In the genomic region with DNA sequence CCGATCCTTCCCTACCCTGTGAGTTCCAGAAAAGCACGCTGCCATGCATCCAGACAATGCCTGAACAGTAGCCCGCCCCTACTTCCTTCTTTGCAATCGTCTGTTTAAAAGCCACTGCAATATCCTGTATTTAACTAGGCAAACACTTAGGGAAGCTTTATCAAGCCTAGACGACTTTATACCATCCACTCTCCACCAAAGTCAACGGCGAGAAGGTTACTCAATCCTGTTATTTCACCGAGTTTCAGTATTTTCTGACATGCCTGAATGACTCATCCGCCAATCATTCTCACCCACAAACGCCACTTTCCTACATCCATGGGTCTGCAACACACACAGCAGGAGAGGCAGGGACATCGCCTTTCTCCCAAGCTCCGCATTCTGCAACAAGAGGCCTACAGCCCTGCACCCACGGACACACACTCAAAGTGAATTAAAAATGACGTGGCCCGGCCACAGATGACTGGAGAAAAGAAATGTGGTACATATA, we compare ENCODE assay signal across 9 cellular contexts. TPM values are rescaled to one million over a fixed set of nuclear protein-coding genes. Genes with fewer than 3 reads are reported as not detected.
A peak's percentile ranks its signal among the peaks of the same experiment; 100 is the strongest.
DNase-seq lines count a peak whose midpoint lies in the region; ATAC-seq, FAIRE-seq and TF ChIP-seq lines count a peak whose summit lies in the region.
"Had no signal": no experiment of that assay in that cellular context is flagged by ENCODE, and none has a peak within 500 bp of the region (broad histone marks: within the 10 kb centered on the region; RNA-seq: fewer than 3 reads in every experiment).

No MANE protein-coding gene starts in this region.

- peaks cover 24% of the 10 kb centered on the region for H3K27me3 Mint-ChIP-seq in T-helper 17 cell

- H3K36me3 ChIP-seq in hepatocyte (replicated peaks; ENCODE audit: insufficient read depth, low read depth) (no peaks in the 10 kb centered on the region), heart left ventricle (no peaks in the 10 kb centered on the region)

- intact Hi-C loops in heart left ventricle (cut with DNase I) = loop anchor here in 2 of 10 donors (10.0 kb wide), 2 partner anchors 63 to 133 kb away; no protein-coding TSS in a partner anchor

- H3K4me3 ChIP-seq in A549 = 0 out of 3 replicates have a peak overlapping the region, but pooled peaks have one; percentile 22
- no peak overlapping the region for H3K4me3 ChIP-seq in HL-60 (replicated peaks; ENCODE audit: insufficient read depth, low read length)
- no peak overlapping the region for H3K4me3 ChIP-seq in hepatocyte
- no peak overlapping the region for H3K4me3 ChIP-seq in heart left ventricle

- no peak overlapping the region for H3K27ac Mint-ChIP-seq in T-helper 17 cell

- H3K9me2 ChIP-seq in hepatocyte (replicated peaks; ENCODE audit: insufficient read depth) = no peaks in the 10 kb centered on the region

- H3K4me1 ChIP-seq in A549 = peaks cover 85% of the 10 kb centered on the region
- peaks cover 3% of the 10 kb centered on the region for H3K4me1 ChIP-seq in hepatocyte (ENCODE audit: insufficient read depth)
- H3K4me1 ChIP-seq in heart left ventricle = peaks cover 0 to 8% (median 0%) of the 10 kb centered on the region in 12 donors

- H3K4me2 ChIP-seq in A549 = peak overlapping the region; percentile 77
- no peak overlapping the region for H3K4me2 ChIP-seq in hepatocyte

- peak; percentile 8 to 25; a peak in 1 of 5 replicates for TF ChIP-seq RAD21 in A549 (conservative IDR thresholded peaks at IDR 0.05 in 1 of 2, IDR thresholded peaks at IDR 0.05 in 1 of 2)

- H3K79me2 ChIP-seq in hepatocyte = no peaks in the 10 kb centered on the region

- CTCF ChIA-PET in A549 (lab: Yijun Ruan, JAX) = interaction anchor here (0.9 to 5.7 kb wide), 4 partner anchors 14 to 161 kb away, joined by 3 to 25 read pairs (median 11); no protein-coding TSS in a partner anchor

- TF ChIP-seq POLR2A in A549 (IDR thresholded peaks at IDR 0.05; ENCODE audit: low read length) (no peak), heart left ventricle (IDR thresholded peaks at IDR 0.05) (no peak)

- H3K27me3 ChIP-seq in HL-60 (ENCODE audit: insufficient read depth, poor library complexity, severe bottlenecking) (no peaks in the 10 kb centered on the region), hepatocyte (no peaks in the 10 kb centered on the region), heart left ventricle (peaks cover 0 to 12% (median 0%) of the 10 kb centered on the region in 9 donors)

- in situ Hi-C loops in SK-MEL-5 (cut with HindIII; ENCODE audit: low pct_unique_long_range_greater_than_20kb, low sequenced_read_pairs) = no loop called here

- no peak for FAIRE-seq in A549 (lab: Jason Lieb, UNC)

- peak; percentile 65 to 78; a peak in 3 of 5 replicates for TF ChIP-seq EP300 in A549 (IDR thresholded peaks at IDR 0.05)

- H3K27ac ChIP-seq in A549 = peak overlapping the region; percentile 91 to 99
- peak overlapping the region; percentile 49 for H3K27ac ChIP-seq in HL-60 (replicated peaks)
- peak overlapping the region; percentile 33 for H3K27ac ChIP-seq in hepatocyte
- no peak overlapping the region for H3K27ac ChIP-seq in heart left ventricle

- H4K20me1 ChIP-seq in hepatocyte (ENCODE audit: insufficient read depth, poor library complexity, severe bottlenecking) = no peaks in the 10 kb centered on the region

- peak; percentile 84 to 93 for DNase-seq in A549 (ENCODE audit: low read depth in 1 of 2, low spot score in 1 of 2)
- DNase-seq in HL-60 (ENCODE audit: low read depth in 1 of 2, low spot score in 1 of 2) = peak; percentile 89 to 92
- DNase-seq in SK-MEL-5 (ENCODE audit: low read depth, low spot score) = peak; percentile 53
- peak; percentile 82 for DNase-seq in hepatocyte (ENCODE audit: low spot score)
- no peak for DNase-seq in heart left ventricle
- no peak for DNase-seq in NCI-H1048 (lab: John Stamatoyannopoulos, UW)
- DNase-seq in T-helper 17 cell = no peak
- DNase-seq in NCI-H526 treated with DMSO at 0.1 percent for 48 hours (lab: John Stamatoyannopoulos, UW) = no peak
- DNase-seq: stimulated activated CD4-positive, alpha-beta T cell treated with anti-CD3 and anti-CD28 coated beads, Interleukin-1b, Interleukin-23, amount 100 ng/mL, for 48 hours had no signal

- under 1% methylated on average over 15 of the region's 15 CpGs for WGBS in A549 (ENCODE audit: missing lambda C conversion rate)
- 50% methylated on average over 15 of the region's 15 CpGs for WGBS in hepatocyte (ENCODE audit: low lambda C conversion rate, missing lambda C conversion rate)
- 63 to 71% (median 67%) methylated on average over 15 of the region's 15 CpGs for WGBS in heart left ventricle, 4 donors

- ATAC-seq in A549 = peak; percentile 83 to 86
- ATAC-seq in heart left ventricle = no peak
- no peak for ATAC-seq in T-helper 17 cell

- peaks cover 10% of the 10 kb centered on the region for H3K4me1 Mint-ChIP-seq in T-helper 17 cell

- no peaks in the 10 kb centered on the region for H3K36me3 Mint-ChIP-seq in T-helper 17 cell (ENCODE audit: low read depth)

- no peak overlapping the region for H2AFZ ChIP-seq in hepatocyte

- no peak overlapping the region for H3K4me3 Mint-ChIP-seq in T-helper 17 cell

- POLR2A ChIA-PET in A549 (lab: Yijun Ruan, JAX) = interaction anchor here (1.0 to 1.5 kb wide), 4 partner anchors 13 to 160 kb away, joined by 3 to 8 read pairs (median 6); no protein-coding TSS in a partner anchor

- H3K9me3 ChIP-seq in A549 = no peaks in the 10 kb centered on the region
- H3K9me3 ChIP-seq in hepatocyte (ENCODE audit: low read depth) = no peaks in the 10 kb centered on the region
- H3K9me3 ChIP-seq in heart left ventricle = no peaks in the 10 kb centered on the region
- H3K9me3 ChIP-seq in T-helper 17 cell (ENCODE audit: control insufficient read depth, low read length, poor library complexity, severe bottlenecking) = no peaks in the 10 kb centered on the region

- TF ChIP-seq CTCF in A549 (IDR thresholded peaks at IDR 0.05) = no peak
- TF ChIP-seq CTCF in HL-60 (IDR thresholded peaks at IDR 0.05; ENCODE audit: insufficient read depth, low read length) = no peak
- no peak for TF ChIP-seq CTCF in hepatocyte (IDR thresholded peaks at IDR 0.05; ENCODE audit: poor library complexity)
- TF ChIP-seq CTCF in heart left ventricle (IDR thresholded peaks at IDR 0.05) = no peak

TF ChIP-seq in A549, 52 proteins besides CTCF, POLR2A, EP300 and RAD21 (continues in another document):
- peak; percentile 68 to 80; a peak in 3 of 5 replicates for TF ChIP-seq JUN (IDR thresholded peaks at IDR 0.05)
- TF ChIP-seq, protein P1, sequence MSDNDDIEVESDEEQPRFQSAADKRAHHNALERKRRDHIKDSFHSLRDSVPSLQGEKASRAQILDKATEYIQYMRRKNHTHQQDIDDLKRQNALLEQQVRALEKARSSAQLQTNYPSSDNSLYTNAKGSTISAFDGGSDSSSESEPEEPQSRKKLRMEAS (IDR thresholded peaks at IDR 0.05) = peak; percentile 49
- peak; percentile 93 for TF ChIP-seq FOSL2 (IDR thresholded peaks at IDR 0.05)
- peak; percentile 96 for TF ChIP-seq FOSL2 (CRISPR knock-in tag; IDR thresholded peaks at IDR 0.05)
- TF ChIP-seq PHF8 (IDR thresholded peaks at IDR 0.05; ENCODE audit: borderline replicate concordance, low read depth) = no peak
- TF ChIP-seq, protein P2, sequence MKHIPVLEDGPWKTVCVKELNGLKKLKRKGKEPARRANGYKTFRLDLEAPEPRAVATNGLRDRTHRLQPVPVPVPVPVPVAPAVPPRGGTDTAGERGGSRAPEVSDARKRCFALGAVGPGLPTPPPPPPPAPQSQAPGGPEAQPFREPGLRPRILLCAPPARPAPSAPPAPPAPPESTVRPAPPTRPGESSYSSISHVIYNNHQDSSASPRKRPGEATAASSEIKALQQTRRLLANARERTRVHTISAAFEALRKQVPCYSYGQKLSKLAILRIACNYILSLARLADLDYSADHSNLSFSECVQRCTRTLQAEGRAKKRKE (CRISPR knock-in tag; IDR thresholded peaks at IDR 0.05; ENCODE audit: low read depth) = no peak
- TF ChIP-seq, protein P3, sequence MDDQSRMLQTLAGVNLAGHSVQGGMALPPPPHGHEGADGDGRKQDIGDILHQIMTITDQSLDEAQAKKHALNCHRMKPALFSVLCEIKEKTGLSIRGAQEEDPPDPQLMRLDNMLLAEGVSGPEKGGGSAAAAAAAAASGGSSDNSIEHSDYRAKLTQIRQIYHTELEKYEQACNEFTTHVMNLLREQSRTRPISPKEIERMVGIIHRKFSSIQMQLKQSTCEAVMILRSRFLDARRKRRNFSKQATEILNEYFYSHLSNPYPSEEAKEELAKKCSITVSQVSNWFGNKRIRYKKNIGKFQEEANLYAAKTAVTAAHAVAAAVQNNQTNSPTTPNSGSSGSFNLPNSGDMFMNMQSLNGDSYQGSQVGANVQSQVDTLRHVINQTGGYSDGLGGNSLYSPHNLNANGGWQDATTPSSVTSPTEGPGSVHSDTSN (IDR thresholded peaks at IDR 0.05) = peak; percentile 70
- peak; percentile 92 to 95 for TF ChIP-seq CEBPB (IDR thresholded peaks at IDR 0.05)
- peak; percentile 84 for TF ChIP-seq RFX5 (IDR thresholded peaks at IDR 0.05)
- TF ChIP-seq MAFK (IDR thresholded peaks at IDR 0.05; ENCODE audit: partially characterized antibody) = peak; percentile 31
- no peak for TF ChIP-seq TFCP2L1 (CRISPR knock-in tag; IDR thresholded peaks at IDR 0.05)
- no peak for TF ChIP-seq ZNF302 (CRISPR knock-in tag; IDR thresholded peaks at IDR 0.05)
- peak; percentile 85 for TF ChIP-seq JUNB (IDR thresholded peaks at IDR 0.05)

RNA-seq across cellular contexts. Expression of a gene that starts 9.3 kb away (rescaled TPM):
- polyA plus RNA-seq in A549 (2011; rRNA removed) (15.3 and 19.4 TPM in 2 replicates), A549 (2017; fragmentation: RNase III; extraction: RNeasy Plus Mini Kit Qiagen cat#74134 plus additional on column Dnase treatment) (26.9 to 31.8 TPM (median 28.4 TPM) in 3 replicates), hepatocyte (3.0 and 4.9 TPM in 2 replicates), heart left ventricle (1 to 10 TPM; 5.9 to 6.9 TPM)
- polyA plus RNA-seq in A549 (2012; cell fraction: cytosol; rRNA removed) = 28.6 and 34.3 TPM in 2 replicates
- polyA plus RNA-seq in A549 (2012; cell fraction: nucleus; rRNA removed) = 65.9 and 84.5 TPM in 2 replicates
- polyA minus RNA-seq in A549 (2011; rRNA and poly(A)+ RNA removed) = 40.5 and 50.8 TPM in 2 replicates
- total RNA-seq in SK-MEL-5 (2014; rRNA removed; shearing (Covaris generic)) = 12.5 and 17.6 TPM in 2 replicates
- polyA plus RNA-seq in SK-MEL-5 (2015; cell fraction: cytosol; rRNA removed) = 38.5 and 51.5 TPM in 2 replicates
- 19.6 and 24.9 TPM in 2 replicates for polyA plus RNA-seq in SK-MEL-5 (2015; cell fraction: nucleus; rRNA removed)
- total RNA-seq in hepatocyte (5.8 and 8.7 TPM in 2 replicates), heart left ventricle (10 to 100 TPM in 7 of 9 donors, 1 to 10 TPM in 2; 8.1 to 15.8 (median 12.6) TPM), T-helper 17 cell (1 to 10 TPM; 3.0 to 6.0 TPM)

Comparison
In these comparisons a context has a peak if more than half of its experiments do, and no peak if none do; other contexts are left out.
1. ATAC-seq: peak in A549 (2 of 2); none in heart left ventricle (0 of 4) and T-helper 17 cell (single experiment).
2. DNase-seq: peak in A549 (2 of 2), HL-60 (2 of 2), SK-MEL-5 (single experiment) and hepatocyte (single experiment); none in heart left ventricle (0 of 5), NCI-H1048 (single experiment), T-helper 17 cell (0 of 3) and NCI-H526 treated with DMSO at 0.1 percent for 48 hours (single experiment).
3. H3K27ac ChIP-seq: peak in A549 (2 of 2), HL-60 (single experiment) and hepatocyte (single experiment); none in heart left ventricle (0 of 12).